ENCODE assay signal across 14 cellular contexts in genomic region chr14:103232338-103232808, GRCh38.
DNase-seq lines count a peak whose midpoint lies in the region; ATAC-seq and TF ChIP-seq lines count a peak whose summit lies in the region.
"Had no signal": no experiment of that assay in that cellular context is flagged by ENCODE, and none has a peak within 500 bp of the region (broad histone marks: within the 10 kb centered on the region; RNA-seq: fewer than 3 reads in every experiment).

No MANE protein-coding gene starts in this region.

- peak; percentile 39 for DNase-seq in A673 (ENCODE audit: low spot score)
- peak; percentile 4 for DNase-seq in GM10266 (ENCODE audit: extremely low spot score)
- peak; percentile 73 for DNase-seq in NCI-H510A (lab: John Stamatoyannopoulos, UW)
- peak; percentile 42 for DNase-seq in iPS-NIHi7 (ENCODE audit: extremely low spot score)
- DNase-seq in DMS114 treated with DMSO at 0.1 percent for 48 hours (lab: John Stamatoyannopoulos, UW; ENCODE audit: unreplicated experiment): no peak
- DNase-seq in dedifferentiated amniotic fluid mesenchymal stem cell (ENCODE audit: extremely low spot score): no peak
- no peak for DNase-seq in stimulated activated CD8-positive, alpha-beta memory T cell treated with anti-CD3 and anti-CD28 coated beads, Interleukin-4, amount 100 ng/mL, for 48 hours
- DNase-seq: activated gamma-delta T cell; DMS53; immature natural killer cell; Kasumi-1; NCI-H526 treated with DMSO at 0.1 percent for 48 hours; stimulated activated CD4-positive, alpha-beta T cell treated with anti-CD3 and anti-CD28 coated beads, Interleukin-15, amount 100 ng/mL, for 24 hours had no signal

- no TSS peak for BruUV-seq in A673 (replicated peaks; lab: Mats Ljungman, UMichigan)

- POLR2A ChIA-PET in A673 (lab: Charles Lee; ENCODE audit: low non-redundant PET): no interaction called here

- no peaks in the 10 kb centered on the region for H3K9me3 ChIP-seq in A673 (ENCODE audit: low read depth, low read length, poor library complexity, severe bottlenecking)

- no peak overlapping the region for H3K27ac ChIP-seq in A673 (ENCODE audit: low read depth, low read length, poor library complexity, severe bottlenecking)

- H3K4me3 ChIP-seq in A673 (ENCODE audit: low read depth, low read length, poor library complexity, severe bottlenecking): no peak overlapping the region

- no peak for ATAC-seq in GM21737 (IDR thresholded peaks at IDR 0.05; ENCODE audit: unreplicated experiment)

- intact Hi-C loops in A673 (cut with micrococcal nuclease; ENCODE audit: unreplicated experiment): no loop called here

- CTCF ChIA-PET in A673 (lab: Charles Lee): no interaction called here

- TF ChIP-seq CTCF in A673 (conservative IDR thresholded peaks at IDR 0.05; ENCODE audit: low read depth, low read length) (no peak), GM10266 (IDR thresholded peaks at IDR 0.05; ENCODE audit: control insufficient read depth, insufficient read depth, low read depth, missing control alignments) (no peak)

- peaks cover 44% of the 10 kb centered on the region for H3K4me1 ChIP-seq in A673 (ENCODE audit: insufficient read depth, low read length, poor library complexity, severe bottlenecking)

- no peaks in the 10 kb centered on the region for H3K27me3 ChIP-seq in A673 (replicated peaks; ENCODE audit: insufficient read depth, low read depth, low read length, poor library complexity)

- H3K36me3 ChIP-seq in A673 (ENCODE audit: insufficient read depth, low read length, poor library complexity, severe bottlenecking): no peaks in the 10 kb centered on the region

Comparison
In these comparisons a context has a peak if more than half of its experiments do, and no peak if none do; other contexts are left out.
1. DNase-seq: peak in A673 (single experiment), GM10266 (single experiment), NCI-H510A (single experiment) and iPS-NIHi7 (single experiment); none in DMS114 treated with DMSO at 0.1 percent for 48 hours (single experiment), dedifferentiated amniotic fluid mesenchymal stem cell (single experiment) and stimulated activated CD8-positive, alpha-beta memory T cell treated with anti-CD3 and anti-CD28 coated beads, Interleukin-4, amount 100 ng/mL, for 48 hours (single experiment).